ENCODE assay signal across 15 cellular contexts in the genomic region with DNA sequence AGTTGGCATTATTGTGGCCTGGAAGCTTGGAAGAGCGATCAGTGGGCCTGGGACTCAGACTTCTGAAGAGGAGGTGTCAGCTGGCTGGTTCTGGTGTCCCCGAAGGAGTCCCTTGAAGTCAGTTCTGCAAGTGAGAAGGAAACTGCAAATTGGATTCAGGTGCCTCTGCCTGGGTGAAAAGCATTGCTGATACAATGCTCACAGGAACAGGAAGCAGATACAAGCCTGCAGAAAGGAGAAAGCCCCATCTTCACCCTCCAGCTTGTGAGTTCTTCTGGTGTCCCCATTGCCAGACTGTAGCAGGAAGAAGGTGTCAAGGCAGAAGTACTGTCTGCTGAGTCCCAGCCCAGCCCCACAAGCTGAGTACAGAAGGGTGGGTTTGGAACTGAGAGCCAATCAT.
"Had no signal": no experiment of that assay in that cellular context is flagged by ENCODE, and none has a peak within 500 bp of the region (broad histone marks: within the 10 kb centered on the region; RNA-seq: fewer than 3 reads in every experiment).

No MANE protein-coding gene starts in this region.

- H3K27me3 ChIP-seq: brain microvascular endothelial cell, neutrophil, right atrium auricular region, tibial artery, uterus had no signal

- H3K9me3 ChIP-seq: neutrophil, right atrium auricular region, tibial artery, uterus had no signal

- DNase-seq: activated CD4-positive, alpha-beta T cell treated with anti-CD3 and anti-CD28 coated beads for 1 hour; activated CD4-positive, alpha-beta T cell treated with anti-CD3 and anti-CD28 coated beads, Interleukin-2, amount 50 U/mL, for 48 hours; activated CD8-positive, alpha-beta memory T cell treated with anti-CD3 and anti-CD28 coated beads, Interleukin-2, amount 10 ng/mL, durations not matched to agents 7 days and 5 days; activated effector memory CD4-positive, alpha-beta T cell treated with anti-CD3 and anti-CD28 coated beads, Interleukin-2, amount 50 U/mL, for 16 hours; activated T-cell treated with anti-CD3 and anti-CD28 coated beads, Interleukin-2, amount 50 U/mL, for 24 hours; amygdala; brain microvascular endothelial cell; dermis blood vessel endothelial cell; hypothalamus; midbrain; tibial artery; uterus had no signal

- H3K4me3 ChIP-seq: right atrium auricular region, skin epidermis, tibial artery, uterus had no signal

- H3K27ac ChIP-seq: brain microvascular endothelial cell, neutrophil, right atrium auricular region, skin epidermis, tibial artery, uterus had no signal

- H3K4me1 ChIP-seq: right atrium auricular region, uterus had no signal

- H3K36me3 ChIP-seq: brain microvascular endothelial cell, neutrophil, right atrium auricular region, tibial artery, uterus had no signal

- ATAC-seq: activated CD8-positive, alpha-beta memory T cell treated with anti-CD3 and anti-CD28 coated beads, Interleukin-2, amount 10 ng/mL, durations not matched to agents 7 days and 5 days had no signal
